Comparison of ENCODE assay signal across 15 cellular contexts in genomic region chr1:91124290-91124975, GRCh38.
A peak's percentile ranks its signal among the peaks of the same experiment; 100 is the strongest.
DNase-seq lines count a peak whose midpoint lies in the region; ATAC-seq lines count a peak whose summit lies in the region.
"Had no signal": no experiment of that assay in that cellular context is flagged by ENCODE, and none has a peak within 500 bp of the region (broad histone marks: within the 10 kb centered on the region; RNA-seq: fewer than 3 reads in every experiment).

No MANE protein-coding gene starts in this region.

- H3K4me3 Mint-ChIP-seq in activated CD4-positive, alpha-beta memory T cell treated with anti-CD3 and anti-CD28 coated beads for 36 hours: no peak overlapping the region
- no peak overlapping the region for H3K4me3 Mint-ChIP-seq in activated CD4-positive, alpha-beta memory T cell treated with anti-CD3 and anti-CD28 coated beads, Interleukin-2, amount 10 ng/mL, durations not matched to agents 7 days and 5 days
- H3K4me3 Mint-ChIP-seq in activated T-helper 1 cell treated with anti-CD3 and anti-CD28 coated beads, Interleukin-12 subunit alpha, Interleukin-12 subunit beta, Interleukin-2, Interleukin-4 antibody, amounts not matched to agents 30 ng/mL and 10 ng/mL and 1 ng/mL, durations not matched to agents 14 hours and 24 hours and 36 hours: no peak overlapping the region
- H3K4me3 Mint-ChIP-seq: neural crest cell had no signal

- POLR2A ChIA-PET in activated CD4-positive, alpha-beta memory T cell treated with anti-CD3 and anti-CD28 coated beads for 36 hours (lab: Charles Lee): interaction anchor here (1.3 to 2.1 kb wide), 2 partner anchors 24 to 103 kb away, joined by 3 to 16 read pairs; partner anchors contain the start of gene ZNF644
- POLR2A ChIA-PET in activated CD4-positive, alpha-beta memory T cell treated with anti-CD3 and anti-CD28 coated beads, Interleukin-2, amount 10 ng/mL, durations not matched to agents 7 days and 5 days (lab: Charles Lee): interaction anchor here (0.6 to 1.1 kb wide), 2 partner anchors 20 to 761 kb away, joined by 3 read pairs; no protein-coding TSS in a partner anchor

- H3K27me3 Mint-ChIP-seq in activated CD4-positive, alpha-beta memory T cell treated with anti-CD3 and anti-CD28 coated beads for 36 hours: peaks cover 3% of the 10 kb centered on the region
- H3K27me3 Mint-ChIP-seq in activated CD4-positive, alpha-beta memory T cell treated with anti-CD3 and anti-CD28 coated beads, Interleukin-2, amount 10 ng/mL, durations not matched to agents 7 days and 5 days: no peaks in the 10 kb centered on the region
- no peaks in the 10 kb centered on the region for H3K27me3 Mint-ChIP-seq in activated T-helper 1 cell treated with anti-CD3 and anti-CD28 coated beads, Interleukin-12 subunit alpha, Interleukin-12 subunit beta, Interleukin-2, Interleukin-4 antibody, amounts not matched to agents 30 ng/mL and 10 ng/mL and 1 ng/mL, durations not matched to agents 14 hours and 24 hours and 36 hours (ENCODE audit: insufficient read depth)

- ATAC-seq in HG02885 (IDR thresholded peaks at IDR 0.05; ENCODE audit: poor library complexity, unreplicated experiment) (peak; percentile 67), GM18907 (IDR thresholded peaks at IDR 0.05; ENCODE audit: unreplicated experiment) (no peak), GM21381 (IDR thresholded peaks at IDR 0.05; ENCODE audit: unreplicated experiment) (no peak)

- intact Hi-C loops in activated CD4-positive, alpha-beta memory T cell treated with anti-CD3 and anti-CD28 coated beads for 36 hours (cut with micrococcal nuclease): loop anchor here (1.0 to 10.0 kb wide), 3 partner anchors 102 to 678 kb away; partner anchors contain the start of gene ZNF644
- intact Hi-C loops in activated T-helper 1 cell treated with anti-CD3 and anti-CD28 coated beads, Interleukin-12 subunit alpha, Interleukin-12 subunit beta, Interleukin-2, Interleukin-4 antibody, amounts not matched to agents 30 ng/mL and 10 ng/mL and 1 ng/mL, durations not matched to agents 14 hours and 24 hours and 36 hours (cut with micrococcal nuclease): loop anchor here (1.0 kb wide), 1 partner anchor 103 kb away; no protein-coding TSS in a partner anchor

- DNase-seq in activated CD4-positive, alpha-beta memory T cell treated with anti-CD3 and anti-CD28 coated beads for 36 hours: peak; percentile 51
- DNase-seq in activated CD4-positive, alpha-beta memory T cell treated with anti-CD3 and anti-CD28 coated beads, Interleukin-2, amount 10 ng/mL, durations not matched to agents 7 days and 5 days: no peak
- no peak for DNase-seq in activated T-helper 1 cell treated with anti-CD3 and anti-CD28 coated beads, Interleukin-12 subunit alpha, Interleukin-12 subunit beta, Interleukin-2, Interleukin-4 antibody, amounts not matched to agents 30 ng/mL and 10 ng/mL and 1 ng/mL, durations not matched to agents 14 hours and 24 hours and 36 hours (ENCODE audit: low spot score)
- DNase-seq in stimulated activated CD4-positive, alpha-beta T cell treated with anti-CD3 and anti-CD28 coated beads, Interleukin-4, amount 100 ng/mL, for 24 hours: peak; percentile 36
- no peak for DNase-seq in KG1 (lab: John Stamatoyannopoulos, UW)
- DNase-seq: activated CD4-positive, CD25-positive, alpha-beta regulatory T cell treated with anti-CD3 and anti-CD28 coated beads, Interleukin-2, amount 50 U/mL, for 72 hours; Caco-2; GOT3; NCI-H1048; NCI-H226; SW 1271 had no signal

- H3K4me1 Mint-ChIP-seq in activated CD4-positive, alpha-beta memory T cell treated with anti-CD3 and anti-CD28 coated beads for 36 hours (ENCODE audit: low read depth): peaks cover 19% of the 10 kb centered on the region
- H3K4me1 Mint-ChIP-seq in activated CD4-positive, alpha-beta memory T cell treated with anti-CD3 and anti-CD28 coated beads, Interleukin-2, amount 10 ng/mL, durations not matched to agents 7 days and 5 days: peaks cover 22% of the 10 kb centered on the region
- H3K4me1 Mint-ChIP-seq in activated T-helper 1 cell treated with anti-CD3 and anti-CD28 coated beads, Interleukin-12 subunit alpha, Interleukin-12 subunit beta, Interleukin-2, Interleukin-4 antibody, amounts not matched to agents 30 ng/mL and 10 ng/mL and 1 ng/mL, durations not matched to agents 14 hours and 24 hours and 36 hours (ENCODE audit: low read depth): peaks cover 7% of the 10 kb centered on the region
- H3K4me1 Mint-ChIP-seq: neural crest cell had no signal

- CTCF ChIA-PET in activated CD4-positive, alpha-beta memory T cell treated with anti-CD3 and anti-CD28 coated beads for 36 hours (lab: Charles Lee): interaction anchor here (0.9 to 2.3 kb wide), 5 partner anchors 41 to 403 kb away, joined by 3 to 27 read pairs (median 3); no protein-coding TSS in a partner anchor
- CTCF ChIA-PET in activated CD4-positive, alpha-beta memory T cell treated with anti-CD3 and anti-CD28 coated beads, Interleukin-2, amount 10 ng/mL, durations not matched to agents 7 days and 5 days (lab: Charles Lee): interaction anchor here (1.4 kb wide), 1 partner anchor 41 kb away, joined by 5 read pairs; no protein-coding TSS in a partner anchor

- no peaks in the 10 kb centered on the region for H3K36me3 Mint-ChIP-seq in activated CD4-positive, alpha-beta memory T cell treated with anti-CD3 and anti-CD28 coated beads for 36 hours
- no peaks in the 10 kb centered on the region for H3K36me3 Mint-ChIP-seq in activated CD4-positive, alpha-beta memory T cell treated with anti-CD3 and anti-CD28 coated beads, Interleukin-2, amount 10 ng/mL, durations not matched to agents 7 days and 5 days (ENCODE audit: low read depth)
- H3K36me3 Mint-ChIP-seq in activated T-helper 1 cell treated with anti-CD3 and anti-CD28 coated beads, Interleukin-12 subunit alpha, Interleukin-12 subunit beta, Interleukin-2, Interleukin-4 antibody, amounts not matched to agents 30 ng/mL and 10 ng/mL and 1 ng/mL, durations not matched to agents 14 hours and 24 hours and 36 hours (ENCODE audit: low read depth): no peaks in the 10 kb centered on the region

- H3K9me3 Mint-ChIP-seq in activated CD4-positive, alpha-beta memory T cell treated with anti-CD3 and anti-CD28 coated beads for 36 hours: no peaks in the 10 kb centered on the region
- no peaks in the 10 kb centered on the region for H3K9me3 Mint-ChIP-seq in activated CD4-positive, alpha-beta memory T cell treated with anti-CD3 and anti-CD28 coated beads, Interleukin-2, amount 10 ng/mL, durations not matched to agents 7 days and 5 days
- no peaks in the 10 kb centered on the region for H3K9me3 Mint-ChIP-seq in activated T-helper 1 cell treated with anti-CD3 and anti-CD28 coated beads, Interleukin-12 subunit alpha, Interleukin-12 subunit beta, Interleukin-2, Interleukin-4 antibody, amounts not matched to agents 30 ng/mL and 10 ng/mL and 1 ng/mL, durations not matched to agents 14 hours and 24 hours and 36 hours
- H3K9me3 Mint-ChIP-seq: neural crest cell had no signal

- H3K27ac Mint-ChIP-seq in activated CD4-positive, alpha-beta memory T cell treated with anti-CD3 and anti-CD28 coated beads for 36 hours: peak overlapping the region; percentile 73
- H3K27ac Mint-ChIP-seq in activated CD4-positive, alpha-beta memory T cell treated with anti-CD3 and anti-CD28 coated beads, Interleukin-2, amount 10 ng/mL, durations not matched to agents 7 days and 5 days: no peak overlapping the region
- H3K27ac Mint-ChIP-seq in activated T-helper 1 cell treated with anti-CD3 and anti-CD28 coated beads, Interleukin-12 subunit alpha, Interleukin-12 subunit beta, Interleukin-2, Interleukin-4 antibody, amounts not matched to agents 30 ng/mL and 10 ng/mL and 1 ng/mL, durations not matched to agents 14 hours and 24 hours and 36 hours: peak overlapping the region; percentile 64

Comparison
In these comparisons a context has a peak if more than half of its experiments do, and no peak if none do; other contexts are left out.
1. DNase-seq: peak in activated CD4-positive, alpha-beta memory T cell treated with anti-CD3 and anti-CD28 coated beads for 36 hours (single experiment) and stimulated activated CD4-positive, alpha-beta T cell treated with anti-CD3 and anti-CD28 coated beads, Interleukin-4, amount 100 ng/mL, for 24 hours (single experiment); none in activated CD4-positive, alpha-beta memory T cell treated with anti-CD3 and anti-CD28 coated beads, Interleukin-2, amount 10 ng/mL, durations not matched to agents 7 days and 5 days (single experiment), activated T-helper 1 cell treated with anti-CD3 and anti-CD28 coated beads, Interleukin-12 subunit alpha, Interleukin-12 subunit beta, Interleukin-2, Interleukin-4 antibody, amounts not matched to agents 30 ng/mL and 10 ng/mL and 1 ng/mL, durations not matched to agents 14 hours and 24 hours and 36 hours (single experiment) and KG1 (single experiment).